8 cellular contexts compared by ENCODE assay signal in genomic region chr14:73753887-73754880, GRCh38. TPM values are rescaled to one million over a fixed set of nuclear protein-coding genes. Genes with fewer than 3 reads are reported as not detected.
DNase-seq lines count a peak whose midpoint lies in the region; ATAC-seq and TF ChIP-seq lines count a peak whose summit lies in the region.

No MANE protein-coding gene starts in this region.

- no peaks in the 10 kb centered on the region for H3K27me3 Mint-ChIP-seq in activated CD8-positive, alpha-beta T cell treated with anti-CD3 and anti-CD28 coated beads, Interleukin-2, amount 10 ng/mL, durations not matched to agents 7 days and 5 days (ENCODE audit: low read depth)

- DNase-seq in activated CD8-positive, alpha-beta T cell treated with anti-CD3 and anti-CD28 coated beads, Interleukin-2, amount 10 ng/mL, durations not matched to agents 7 days and 5 days, result peak; percentile 73
- DNase-seq in fibroblast of villous mesenchyme (ENCODE audit: low read depth), result peak; percentile 81
- DNase-seq in posterior cingulate gyrus, result peak in 6 of 10 donors; percentile 45 to 93 (median 54)
- no peak for DNase-seq in OCI-M2 (lab: John Stamatoyannopoulos, UW; ENCODE audit: unreplicated experiment)

- H3K27ac Mint-ChIP-seq in activated CD8-positive, alpha-beta T cell treated with anti-CD3 and anti-CD28 coated beads, Interleukin-2, amount 10 ng/mL, durations not matched to agents 7 days and 5 days, result peak overlapping the region; percentile 90

- TF ChIP-seq CTCF in C4-2B (conservative IDR thresholded peaks at IDR 0.05) (no peak), fibroblast of villous mesenchyme (IDR thresholded peaks at IDR 0.05; ENCODE audit: insufficient read depth, low read depth, low read length) (no peak)

- ATAC-seq in GM19023 (IDR thresholded peaks at IDR 0.05; ENCODE audit: unreplicated experiment) (peak; percentile 50), HG03571 (IDR thresholded peaks at IDR 0.05; ENCODE audit: unreplicated experiment) (peak; percentile 40), HG02981 (IDR thresholded peaks at IDR 0.05; ENCODE audit: unreplicated experiment) (no peak)
- peak; percentile 42 for ATAC-seq in activated CD8-positive, alpha-beta T cell treated with anti-CD3 and anti-CD28 coated beads, Interleukin-2, amount 10 ng/mL, durations not matched to agents 7 days and 5 days

- peaks cover 90% of the 10 kb centered on the region for H3K4me1 Mint-ChIP-seq in activated CD8-positive, alpha-beta T cell treated with anti-CD3 and anti-CD28 coated beads, Interleukin-2, amount 10 ng/mL, durations not matched to agents 7 days and 5 days (ENCODE audit: low read depth)

- H3K36me3 Mint-ChIP-seq in activated CD8-positive, alpha-beta T cell treated with anti-CD3 and anti-CD28 coated beads, Interleukin-2, amount 10 ng/mL, durations not matched to agents 7 days and 5 days (ENCODE audit: low read depth), result peaks cover 49% of the 10 kb centered on the region

- CTCF ChIA-PET in activated CD8-positive, alpha-beta T cell treated with anti-CD3 and anti-CD28 coated beads, Interleukin-2, amount 10 ng/mL, durations not matched to agents 7 days and 5 days (lab: Charles Lee), result interaction anchor here (0.7 to 12.8 kb wide), 15 partner anchors 8 to 132 kb away, joined by 3 to 186 read pairs (median 4); partner anchors contain the start of gene ZNF410

- no peaks in the 10 kb centered on the region for H3K9me3 Mint-ChIP-seq in activated CD8-positive, alpha-beta T cell treated with anti-CD3 and anti-CD28 coated beads, Interleukin-2, amount 10 ng/mL, durations not matched to agents 7 days and 5 days (ENCODE audit: insufficient read depth)

- H3K4me3 Mint-ChIP-seq in activated CD8-positive, alpha-beta T cell treated with anti-CD3 and anti-CD28 coated beads, Interleukin-2, amount 10 ng/mL, durations not matched to agents 7 days and 5 days, result peak overlapping the region; percentile 91

- intact Hi-C loops in posterior cingulate gyrus (cut with DNase I), result loop anchor here (10.0 kb wide), 1 partner anchor 71 kb away; no protein-coding TSS in a partner anchor

- peak overlapping the region; percentile 43 for H3K4me3 ChIP-seq in fibroblast of villous mesenchyme (ENCODE audit: low read depth, low read length)

- H3K27ac ChIP-seq in C4-2B, result peak overlapping the region; percentile 94

- POLR2A ChIA-PET in activated CD8-positive, alpha-beta T cell treated with anti-CD3 and anti-CD28 coated beads, Interleukin-2, amount 10 ng/mL, durations not matched to agents 7 days and 5 days (lab: Charles Lee), result interaction anchor here (0.6 to 5.6 kb wide), 12 partner anchors 8 to 696 kb away, joined by 3 to 77 read pairs (median 6); partner anchors contain the start of genes RBM25 and ZNF410

RNA-seq across cellular contexts. Expression of gene PNMA1, which starts 40.0 kb away (rescaled TPM):
- total RNA-seq in activated CD8-positive, alpha-beta T cell treated with anti-CD3 and anti-CD28 coated beads, Interleukin-2, amount 10 ng/mL, durations not matched to agents 7 days and 5 days, result 10 to 100 TPM; 24.4 to 25.6 TPM
- 29.6 and 31.1 TPM in 2 replicates for total RNA-seq in fibroblast of villous mesenchyme
